In the genomic region with DNA sequence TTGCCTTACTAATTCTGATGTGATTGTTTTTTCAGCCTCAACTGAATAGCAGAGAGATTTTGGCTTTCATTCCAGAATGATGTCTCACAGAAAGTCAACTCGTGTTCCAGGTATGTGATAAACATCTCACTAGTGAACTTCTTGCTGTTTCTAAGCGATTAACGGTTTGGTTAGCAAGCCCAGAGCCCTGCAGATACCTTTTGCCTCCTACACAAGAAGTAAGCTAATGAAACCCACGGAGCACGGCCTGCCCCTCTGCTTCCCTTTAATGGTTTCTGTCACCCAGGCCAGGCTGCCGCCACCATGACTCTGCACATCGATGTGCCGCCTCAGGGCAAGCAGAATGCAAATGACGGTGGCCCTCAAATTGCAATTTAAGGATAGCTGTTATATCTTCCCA, we compare ENCODE assay signal across 13 cellular contexts.
A peak's percentile ranks its signal among the peaks of the same experiment; 100 is the strongest.
DNase-seq lines count a peak whose midpoint lies in the region; ATAC-seq and TF ChIP-seq lines count a peak whose summit lies in the region.
"Had no signal": no experiment of that assay in that cellular context is flagged by ENCODE, and none has a peak within 500 bp of the region (broad histone marks: within the 10 kb centered on the region; RNA-seq: fewer than 3 reads in every experiment).

No MANE protein-coding gene starts in this region.

- no peak overlapping the region for H3K9ac ChIP-seq in GM23248

- no peaks in the 10 kb centered on the region for H3K36me3 ChIP-seq in GM23248 (ENCODE audit: low read depth)
- H3K36me3 ChIP-seq in hepatocyte (replicated peaks; ENCODE audit: insufficient read depth, low read depth): no peaks in the 10 kb centered on the region

- H3K79me2 ChIP-seq in GM23248 (ENCODE audit: insufficient read depth) (no peaks in the 10 kb centered on the region), hepatocyte (no peaks in the 10 kb centered on the region)

- H3K27ac ChIP-seq in GM23248 (no peak overlapping the region), hepatocyte (no peak overlapping the region)

- no peaks in the 10 kb centered on the region for H3K27me3 ChIP-seq in GM23248 (replicated peaks; ENCODE audit: insufficient read depth)
- H3K27me3 ChIP-seq in hepatocyte: no peaks in the 10 kb centered on the region

- whole genome bisulfite sequencing in GM23248 (ENCODE audit: low coverage in 1 of 2, low lambda C conversion rate in 2 of 2, missing lambda C conversion rate in 2 of 2), 2 experiments: 70 to 80% methylated on average over 9 of the region's 9 CpGs
- WGBS in hepatocyte (ENCODE audit: low lambda C conversion rate, missing lambda C conversion rate): 68% methylated on average over 9 of the region's 9 CpGs

- no peak overlapping the region for H3K4me2 ChIP-seq in GM23248 (ENCODE audit: unreplicated experiment)
- H3K4me2 ChIP-seq in hepatocyte: no peak overlapping the region

- DNase-seq in CD1c-positive myeloid dendritic cell (ENCODE audit: extremely low spot score) (peak; percentile 71), GM23248 (peak; percentile 5), NOMO-1 treated with dmso at 0.1 percent for 144 hours (lab: John Stamatoyannopoulos, UW; ENCODE audit: unreplicated experiment) (peak; percentile 26), islet precursor cell (peak; percentile 84), NCI-H748 (lab: John Stamatoyannopoulos, UW; ENCODE audit: unreplicated experiment) (no peak), hepatocyte (ENCODE audit: low spot score) (no peak), LoVo (ENCODE audit: low spot score) (no peak)
- DNase-seq: anterior cingulate cortex, NCI-H1930, PC-3, retina, T-helper 9 cell had no signal

- H3F3A ChIP-seq in GM23248 (ENCODE audit: insufficient read depth): no peaks in the 10 kb centered on the region

- no peaks in the 10 kb centered on the region for H3K9me3 ChIP-seq in GM23248 (ENCODE audit: low read depth)
- H3K9me3 ChIP-seq in hepatocyte (ENCODE audit: low read depth): no peaks in the 10 kb centered on the region

- TF ChIP-seq CTCF in hepatocyte (IDR thresholded peaks at IDR 0.05; ENCODE audit: poor library complexity): no peak

- H2AFZ ChIP-seq in GM23248 (no peak overlapping the region), hepatocyte (no peak overlapping the region)

- no peaks in the 10 kb centered on the region for H3K4me1 ChIP-seq in GM23248 (ENCODE audit: insufficient read depth)
- no peaks in the 10 kb centered on the region for H3K4me1 ChIP-seq in hepatocyte (ENCODE audit: insufficient read depth)

- H3K9me2 ChIP-seq in GM23248 (ENCODE audit: insufficient read depth) (no peaks in the 10 kb centered on the region), hepatocyte (replicated peaks; ENCODE audit: insufficient read depth) (no peaks in the 10 kb centered on the region)

- in situ Hi-C loops in GM23248 (cut with MboI): no loop called here

- H3K4me3 ChIP-seq in GM23248: no peak overlapping the region
- H3K4me3 ChIP-seq in hepatocyte: no peak overlapping the region

- H4K20me1 ChIP-seq in GM23248 (ENCODE audit: insufficient read depth) (no peaks in the 10 kb centered on the region), hepatocyte (ENCODE audit: insufficient read depth, poor library complexity, severe bottlenecking) (no peaks in the 10 kb centered on the region)

- no peak for ATAC-seq in GM19467 (IDR thresholded peaks at IDR 0.05; ENCODE audit: unreplicated experiment)
- ATAC-seq: PC-3 had no signal

Comparison
In these comparisons a context has a peak if more than half of its experiments do, and no peak if none do; other contexts are left out.
1. DNase-seq: peak in CD1c-positive myeloid dendritic cell (single experiment), GM23248 (single experiment), NOMO-1 treated with dmso at 0.1 percent for 144 hours (single experiment) and islet precursor cell (single experiment); none in NCI-H748 (single experiment), hepatocyte (single experiment) and LoVo (single experiment).